ENCODE assay signal across 23 cellular contexts in genomic region chr15:58582150-58582549, GRCh38.
A peak's percentile ranks its signal among the peaks of the same experiment; 100 is the strongest.
DNase-seq lines count a peak whose midpoint lies in the region; ATAC-seq and TF ChIP-seq lines count a peak whose summit lies in the region.
"Had no signal": no experiment of that assay in that cellular context is flagged by ENCODE, and none has a peak within 500 bp of the region (broad histone marks: within the 10 kb centered on the region; RNA-seq: fewer than 3 reads in every experiment).

No MANE protein-coding gene starts in this region.

- no peak overlapping the region for H3K4me3 ChIP-seq in left lung
- H3K4me3 ChIP-seq in lower leg skin (ENCODE audit: low read depth, poor library complexity, severe bottlenecking) = no peak overlapping the region
- no peak overlapping the region for H3K4me3 ChIP-seq in SK-N-SH (ENCODE audit: low read depth in 2 of 2, low read length in 1 of 2)
- H3K4me3 ChIP-seq: GM23338, MG63, Peyer's patch had no signal

- no peak for ATAC-seq in natural killer cell treated with Interleukin-12 subunit alpha and Interleukin-12 subunit beta and Interleukin-15 and Interleukin-18, amount 100 ng/mL, for 72 hours
- ATAC-seq in natural killer cell (no peak), left lung (peak; percentile 31)
- ATAC-seq in stimulated activated naive B cell treated with anti-CD40 and anti-IgM and Interleukin-4, amounts not matched to agents 10 μg/mL and 1 μg/mL and 100 μg/mL, for 72 hours (replicated peaks) = no peak
- ATAC-seq: GM23338, Right ventricle myocardium inferior, SK-N-SH treated with all-trans-retinoic acid at 6 μM for 48 hours had no signal

- TF ChIP-seq EP300 in SK-N-SH (IDR thresholded peaks at IDR 0.05; ENCODE audit: borderline replicate concordance in 1 of 2, low read depth in 1 of 2, low read length in 1 of 2) = no peak

- peaks cover 0 to 20% of the 10 kb centered on the region in 2 donors for H3K4me1 Mint-ChIP-seq in natural killer cell treated with Interleukin-12 subunit alpha and Interleukin-12 subunit beta and Interleukin-15 and Interleukin-18, amount 100 ng/mL, for 72 hours (ENCODE audit: low read depth in 2 of 2)
- peaks cover 20 to 29% of the 10 kb centered on the region in 2 donors for H3K4me1 Mint-ChIP-seq in natural killer cell
- peaks cover 8 to 16% of the 10 kb centered on the region in 2 donors for H3K4me1 Mint-ChIP-seq in stimulated activated naive B cell treated with anti-CD40 and anti-IgM and Interleukin-4, amounts not matched to agents 10 μg/mL and 1 μg/mL and 100 μg/mL, for 72 hours

- H2AFZ ChIP-seq in SK-N-SH (ENCODE audit: low read depth) = no peak overlapping the region
- H2AFZ ChIP-seq: GM23338 had no signal

- H3K27ac ChIP-seq in left lung (no peak overlapping the region), SK-N-SH (ENCODE audit: low read depth in 2 of 2, low read length in 1 of 2) (no peak overlapping the region)
- H3K27ac ChIP-seq: HL-60, Peyer's patch had no signal

- no peak for TF ChIP-seq RAD21 in SK-N-SH (IDR thresholded peaks at IDR 0.05; ENCODE audit: low read length)

- H3K9me2 ChIP-seq in SK-N-SH = no peaks in the 10 kb centered on the region

- CTCF ChIA-PET in SK-N-SH (lab: Yijun Ruan, JAX) = no interaction called here

- no peaks in the 10 kb centered on the region for H3K79me2 ChIP-seq in SK-N-SH (ENCODE audit: insufficient read depth)

- H3K36me3 ChIP-seq in left lung (no peaks in the 10 kb centered on the region), SK-N-SH (replicated peaks in 1 of 2; ENCODE audit: control insufficient read depth in 1 of 2, insufficient read depth in 2 of 2, low read length in 1 of 2) (no peaks in the 10 kb centered on the region)
- H3K36me3 ChIP-seq: MG63, Peyer's patch had no signal

- WGBS in lower leg skin, 2 donors = 51 to 68% methylated on average over 3 of the region's 3 CpGs
- 55% methylated on average over 3 of the region's 3 CpGs for WGBS in SK-N-SH (ENCODE audit: low lambda C conversion rate)

- H3F3A ChIP-seq in SK-N-SH (replicated peaks; ENCODE audit: insufficient read depth) = peaks cover 2% of the 10 kb centered on the region

- H3K27me3 ChIP-seq in left lung (no peaks in the 10 kb centered on the region), SK-N-SH (ENCODE audit: insufficient read depth) (no peaks in the 10 kb centered on the region)
- H3K27me3 ChIP-seq: MG63, Peyer's patch had no signal

- TF ChIP-seq POLR2A in lower leg skin (IDR thresholded peaks at IDR 0.05) = no peak

- H3K4me2 ChIP-seq in SK-N-SH = no peak overlapping the region
- H3K4me2 ChIP-seq: GM23338 had no signal

- no peak overlapping the region for H3K4me3 Mint-ChIP-seq in natural killer cell treated with Interleukin-12 subunit alpha and Interleukin-12 subunit beta and Interleukin-15 and Interleukin-18, amount 100 ng/mL, for 72 hours
- H3K4me3 Mint-ChIP-seq in natural killer cell = no peak overlapping the region
- no peak overlapping the region for H3K4me3 Mint-ChIP-seq in stimulated activated naive B cell treated with anti-CD40 and anti-IgM and Interleukin-4, amounts not matched to agents 10 μg/mL and 1 μg/mL and 100 μg/mL, for 72 hours
- H3K4me3 Mint-ChIP-seq: GM23338, IgD-negative memory B cell had no signal

- H3K9me3 ChIP-seq in left lung (peaks cover 0 to 3% of the 10 kb centered on the region in 2 donors), SK-N-SH (no peaks in the 10 kb centered on the region)
- H3K9me3 ChIP-seq: Peyer's patch had no signal

- H3K9me3 Mint-ChIP-seq in natural killer cell treated with Interleukin-12 subunit alpha and Interleukin-12 subunit beta and Interleukin-15 and Interleukin-18, amount 100 ng/mL, for 72 hours = peaks cover 3% of the 10 kb centered on the region
- peaks cover 3 to 6% of the 10 kb centered on the region in 2 donors for H3K9me3 Mint-ChIP-seq in natural killer cell
- H3K9me3 Mint-ChIP-seq in stimulated activated naive B cell treated with anti-CD40 and anti-IgM and Interleukin-4, amounts not matched to agents 10 μg/mL and 1 μg/mL and 100 μg/mL, for 72 hours = peaks cover 4 to 5% of the 10 kb centered on the region in 2 donors
- H3K9me3 Mint-ChIP-seq: GM23338 had no signal

- peak overlapping the region; percentile 44 to 72 for H3K27ac Mint-ChIP-seq in natural killer cell treated with Interleukin-12 subunit alpha and Interleukin-12 subunit beta and Interleukin-15 and Interleukin-18, amount 100 ng/mL, for 72 hours
- H3K27ac Mint-ChIP-seq in natural killer cell = no peak overlapping the region
- no peak overlapping the region for H3K27ac Mint-ChIP-seq in stimulated activated naive B cell treated with anti-CD40 and anti-IgM and Interleukin-4, amounts not matched to agents 10 μg/mL and 1 μg/mL and 100 μg/mL, for 72 hours
- H3K27ac Mint-ChIP-seq: GM23338, IgD-negative memory B cell had no signal

- H3K36me3 Mint-ChIP-seq in natural killer cell treated with Interleukin-12 subunit alpha and Interleukin-12 subunit beta and Interleukin-15 and Interleukin-18, amount 100 ng/mL, for 72 hours = peaks cover 13% of the 10 kb centered on the region
- no peaks in the 10 kb centered on the region for H3K36me3 Mint-ChIP-seq in natural killer cell
- H3K36me3 Mint-ChIP-seq in stimulated activated naive B cell treated with anti-CD40 and anti-IgM and Interleukin-4, amounts not matched to agents 10 μg/mL and 1 μg/mL and 100 μg/mL, for 72 hours = peaks cover 3 to 5% of the 10 kb centered on the region in 2 donors
- H3K36me3 Mint-ChIP-seq: CD14-positive monocyte, IgD-negative memory B cell had no signal

- H3K9ac ChIP-seq in SK-N-SH = no peak overlapping the region

- no peak for DNase-seq in natural killer cell treated with Interleukin-12 subunit alpha and Interleukin-12 subunit beta and Interleukin-15 and Interleukin-18, amount 100 ng/mL, for 72 hours (ENCODE audit: low spot score)
- DNase-seq in natural killer cell (no peak), RPMI8226 (peak; percentile 26), left lung (no peak), lower leg skin (ENCODE audit: low spot score in 2 of 2) (no peak), SK-N-SH (no peak)
- no peak for DNase-seq in stimulated activated naive B cell treated with anti-CD40 and anti-IgM and Interleukin-4, amounts not matched to agents 10 μg/mL and 1 μg/mL and 100 μg/mL, for 72 hours
- DNase-seq: HCEC 1CT; Kasumi-1; MG63; NCI-H1105 treated with DMSO at 0.1 percent for 48 hours; NCI-H1694; NCI-H2081 treated with DMSO at 0.1 percent for 48 hours; NCI-H510A; NCI-H748 treated with DMSO at 0.1 percent for 48 hours; NK-92 treated with Interleukin-12 subunit alpha and Interleukin-12 subunit beta, amount 100 ng/mL, for 24 hours; Peyer's patch had no signal

- no peaks in the 10 kb centered on the region for H4K20me1 ChIP-seq in SK-N-SH (ENCODE audit: insufficient read depth)

- POLR2A ChIA-PET in SK-N-SH (lab: Yijun Ruan, JAX) = no interaction called here

- H3K27me3 Mint-ChIP-seq in natural killer cell treated with Interleukin-12 subunit alpha and Interleukin-12 subunit beta and Interleukin-15 and Interleukin-18, amount 100 ng/mL, for 72 hours = no peaks in the 10 kb centered on the region
- H3K27me3 Mint-ChIP-seq in natural killer cell (ENCODE audit: low read depth in 2 of 2) = no peaks in the 10 kb centered on the region
- H3K27me3 Mint-ChIP-seq in stimulated activated naive B cell treated with anti-CD40 and anti-IgM and Interleukin-4, amounts not matched to agents 10 μg/mL and 1 μg/mL and 100 μg/mL, for 72 hours = peaks cover 7 to 13% of the 10 kb centered on the region in 2 donors

- intact Hi-C loops in natural killer cell (cut with micrococcal nuclease) (no loop called here), left lung (cut with DNase I) (no loop called here), lower leg skin (cut with DNase I; ENCODE audit: low total_unique reads) (no loop called here)

- no peak for TF ChIP-seq CTCF in natural killer cell (IDR thresholded peaks at IDR 0.05)
- no peak for TF ChIP-seq CTCF in left lung (IDR thresholded peaks at IDR 0.05)
- no peak for TF ChIP-seq CTCF in lower leg skin (IDR thresholded peaks at IDR 0.05)
- no peak for TF ChIP-seq CTCF in SK-N-SH (IDR thresholded peaks at IDR 0.05)

- H3K4me1 ChIP-seq in left lung = no peaks in the 10 kb centered on the region
- H3K4me1 ChIP-seq in SK-N-SH (ENCODE audit: control insufficient read depth in 1 of 2, insufficient read depth in 2 of 2, low read depth in 1 of 2, low read length in 1 of 2) = no peaks in the 10 kb centered on the region
- H3K4me1 ChIP-seq: Peyer's patch had no signal

TF ChIP-seq in SK-N-SH, 30 proteins besides CTCF, POLR2A, EP300 and RAD21:
- no peak for TF ChIP-seq TCF12 (IDR thresholded peaks at IDR 0.05)
- no peak for TF ChIP-seq EZH2phosphoT487 (IDR thresholded peaks at IDR 0.05; ENCODE audit: borderline replicate concordance, low read depth)

Comparison
In these comparisons a context has a peak if more than half of its experiments do, and no peak if none do; other contexts are left out.
1. H3K27ac Mint-ChIP-seq: peak in natural killer cell treated with Interleukin-12 subunit alpha and Interleukin-12 subunit beta and Interleukin-15 and Interleukin-18, amount 100 ng/mL, for 72 hours (2 of 2); none in natural killer cell (0 of 2) and stimulated activated naive B cell treated with anti-CD40 and anti-IgM and Interleukin-4, amounts not matched to agents 10 μg/mL and 1 μg/mL and 100 μg/mL, for 72 hours (single experiment).